ENCODE assay signal across 1 cellular context in the genomic region with DNA sequence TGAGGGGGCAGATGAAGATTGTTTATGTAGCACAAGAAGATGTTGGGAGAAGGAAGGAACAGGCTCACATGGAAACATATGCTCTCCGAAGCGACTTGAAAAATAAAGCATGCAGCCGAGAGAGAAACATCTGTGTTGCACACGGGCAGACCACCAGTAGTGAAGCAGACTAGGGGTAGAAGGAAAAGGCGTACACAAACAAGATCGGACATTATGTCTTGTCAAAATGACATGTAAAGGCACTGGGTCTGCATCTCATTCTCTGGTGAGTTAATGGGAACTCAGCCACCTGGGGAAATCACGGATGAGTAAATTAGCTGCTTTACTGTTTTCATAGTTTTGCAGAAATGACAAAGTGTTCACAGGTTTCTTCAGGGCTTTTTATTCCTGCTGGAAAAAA.
TF ChIP-seq lines count a peak whose summit lies in the region.

No MANE protein-coding gene starts in this region.

TF ChIP-seq in SK-N-SH, 30 proteins besides CTCF, POLR2A, EP300 and RAD21 (continued from another document):
- TF ChIP-seq, protein P1, sequence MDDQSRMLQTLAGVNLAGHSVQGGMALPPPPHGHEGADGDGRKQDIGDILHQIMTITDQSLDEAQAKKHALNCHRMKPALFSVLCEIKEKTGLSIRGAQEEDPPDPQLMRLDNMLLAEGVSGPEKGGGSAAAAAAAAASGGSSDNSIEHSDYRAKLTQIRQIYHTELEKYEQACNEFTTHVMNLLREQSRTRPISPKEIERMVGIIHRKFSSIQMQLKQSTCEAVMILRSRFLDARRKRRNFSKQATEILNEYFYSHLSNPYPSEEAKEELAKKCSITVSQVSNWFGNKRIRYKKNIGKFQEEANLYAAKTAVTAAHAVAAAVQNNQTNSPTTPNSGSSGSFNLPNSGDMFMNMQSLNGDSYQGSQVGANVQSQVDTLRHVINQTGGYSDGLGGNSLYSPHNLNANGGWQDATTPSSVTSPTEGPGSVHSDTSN (IDR thresholded peaks at IDR 0.05) = no peak
- TF ChIP-seq NFIC (IDR thresholded peaks at IDR 0.05; ENCODE audit: borderline replicate concordance) = no peak
- TF ChIP-seq TAF1 (IDR thresholded peaks at IDR 0.05; ENCODE audit: borderline replicate concordance, low read depth, low read length) = no peak
- TF ChIP-seq, protein P2, sequence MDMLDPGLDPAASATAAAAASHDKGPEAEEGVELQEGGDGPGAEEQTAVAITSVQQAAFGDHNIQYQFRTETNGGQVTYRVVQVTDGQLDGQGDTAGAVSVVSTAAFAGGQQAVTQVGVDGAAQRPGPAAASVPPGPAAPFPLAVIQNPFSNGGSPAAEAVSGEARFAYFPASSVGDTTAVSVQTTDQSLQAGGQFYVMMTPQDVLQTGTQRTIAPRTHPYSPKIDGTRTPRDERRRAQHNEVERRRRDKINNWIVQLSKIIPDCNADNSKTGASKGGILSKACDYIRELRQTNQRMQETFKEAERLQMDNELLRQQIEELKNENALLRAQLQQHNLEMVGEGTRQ (IDR thresholded peaks at IDR 0.05; ENCODE audit: borderline replicate concordance, low read depth, low read length) = no peak
- TF ChIP-seq, protein P3, sequence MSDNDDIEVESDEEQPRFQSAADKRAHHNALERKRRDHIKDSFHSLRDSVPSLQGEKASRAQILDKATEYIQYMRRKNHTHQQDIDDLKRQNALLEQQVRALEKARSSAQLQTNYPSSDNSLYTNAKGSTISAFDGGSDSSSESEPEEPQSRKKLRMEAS (IDR thresholded peaks at IDR 0.05; ENCODE audit: low read depth) = no peak
TF ChIP-seq in SK-N-SH: peak in this region for 0.
